ENCODE assay signal across 15 cellular contexts in the genomic region with DNA sequence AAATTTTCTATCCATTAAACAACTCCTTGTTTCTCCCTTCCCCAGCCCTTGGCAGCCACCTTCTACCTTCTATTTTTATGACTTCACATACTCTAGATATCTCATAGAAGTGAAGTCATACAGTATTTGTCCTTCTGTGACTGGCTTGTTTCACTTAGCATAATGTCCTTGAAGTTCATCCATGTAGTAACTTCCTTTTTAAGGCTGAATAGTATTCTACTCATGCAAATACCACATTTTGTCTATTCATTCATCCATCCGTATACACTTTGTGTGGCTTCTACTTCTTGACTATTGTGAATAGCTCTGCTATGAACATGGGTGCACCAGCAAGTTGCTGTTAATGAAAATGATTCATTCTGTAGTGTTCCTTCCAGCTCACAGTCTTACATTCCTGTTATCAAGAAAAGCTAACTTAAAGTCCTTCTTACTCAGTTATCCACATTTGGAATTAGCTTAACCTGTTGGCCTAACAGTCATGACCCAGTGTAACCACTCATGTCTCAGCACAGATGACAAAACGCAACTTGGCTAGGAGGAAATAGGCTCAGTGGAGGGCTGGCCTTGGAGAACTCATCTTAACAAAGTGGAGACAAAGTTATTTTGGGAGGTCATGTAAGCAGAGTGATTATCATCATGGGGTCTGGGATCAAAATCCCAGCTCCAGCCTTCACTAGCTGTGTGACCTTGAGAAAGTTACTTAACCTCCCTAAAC.
DNase-seq lines count a peak whose midpoint lies in the region; ATAC-seq, FAIRE-seq and TF ChIP-seq lines count a peak whose summit lies in the region.
"Had no signal": no experiment of that assay in that cellular context is flagged by ENCODE, and none has a peak within 500 bp of the region (broad histone marks: within the 10 kb centered on the region; RNA-seq: fewer than 3 reads in every experiment).

No MANE protein-coding gene starts in this region.

- H3K4me2 ChIP-seq in MM.1S (ENCODE audit: low read depth, low read length): peak overlapping the region; percentile 83

- H3K4me1 ChIP-seq in MM.1S (ENCODE audit: low read length) (peaks cover 22% of the 10 kb centered on the region), pancreas (no peaks in the 10 kb centered on the region)
- H3K4me1 ChIP-seq: SJSA1 had no signal

- intact Hi-C loops in CD4-positive, alpha-beta T cell (cut with DNase I, micrococcal nuclease): no loop called here
- intact Hi-C loops in pancreas (cut with DNase I): no loop called here

- H3K9me3 ChIP-seq in CD4-positive, alpha-beta T cell (ENCODE audit: control insufficient read depth, low read length): no peaks in the 10 kb centered on the region
- H3K9me3 ChIP-seq in MM.1S (replicated peaks; ENCODE audit: insufficient read depth, low read length): no peaks in the 10 kb centered on the region
- no peaks in the 10 kb centered on the region for H3K9me3 ChIP-seq in pancreas
- H3K9me3 ChIP-seq: SJSA1, testis had no signal

- H3K36me3 Mint-ChIP-seq in CD4-positive, alpha-beta T cell (ENCODE audit: low read depth): no peaks in the 10 kb centered on the region

- no peaks in the 10 kb centered on the region for H3F3A ChIP-seq in MM.1S (ENCODE audit: insufficient read depth, low read length)

- peak overlapping the region; percentile 82 for H3K27ac Mint-ChIP-seq in CD4-positive, alpha-beta T cell
- H3K27ac Mint-ChIP-seq: activated naive CD4-positive, alpha-beta T cell treated with anti-CD3 and anti-CD28 coated beads, Interleukin-2, amount 50 U/mL, for 72 hours had no signal

- H3K9ac ChIP-seq in MM.1S (ENCODE audit: low read length): peak overlapping the region; percentile 45; the same call in 1 of the 2 replicates

- no peak for FAIRE-seq in pancreas (lab: Jason Lieb, UNC)
- FAIRE-seq: colon, frontal cortex had no signal

- H3K27me3 ChIP-seq in CD4-positive, alpha-beta T cell (ENCODE audit: control insufficient read depth, insufficient read depth, low read length): no peaks in the 10 kb centered on the region
- no peaks in the 10 kb centered on the region for H3K27me3 ChIP-seq in MM.1S (replicated peaks; ENCODE audit: insufficient read depth, low read length)
- no peaks in the 10 kb centered on the region for H3K27me3 ChIP-seq in pancreas
- H3K27me3 ChIP-seq: SJSA1, testis had no signal

- no peak for DNase-seq in CD4-positive, alpha-beta T cell
- DNase-seq in MM.1S (no peak), left lobe of liver (ENCODE audit: low spot score) (no peak), COLO668 (lab: John Stamatoyannopoulos, UW; ENCODE audit: unreplicated experiment) (no peak), NCI-H2171 (lab: John Stamatoyannopoulos, UW) (no peak), pancreas (no peak), HuH-7.5 (ENCODE audit: low spot score) (no peak)
- DNase-seq: activated CD4-positive, alpha-beta T cell treated with anti-CD3 and anti-CD28 coated beads for 48 hours; left ventricle myocardium superior; testis had no signal

- CTCF ChIA-PET in CD4-positive, alpha-beta T cell (lab: Charles Lee): interaction anchor here (1.3 kb wide), 1 partner anchor 153 kb away, joined by 5 read pairs; no protein-coding TSS in a partner anchor

- peaks cover 100% of the 10 kb centered on the region for H3K4me1 Mint-ChIP-seq in CD4-positive, alpha-beta T cell (ENCODE audit: low read depth)

- POLR2A ChIA-PET in CD4-positive, alpha-beta T cell (lab: Charles Lee): interaction anchor here (0.6 to 5.6 kb wide), 26 partner anchors 8 to 413 kb away, joined by 3 to 45 read pairs (median 6); partner anchors contain the start of gene MAP3K1

- TF ChIP-seq CTCF in CD4-positive, alpha-beta T cell (IDR thresholded peaks at IDR 0.05): no peak
- TF ChIP-seq CTCF in MM.1S (IDR thresholded peaks at IDR 0.05; ENCODE audit: low read length) (no peak), pancreas (IDR thresholded peaks at IDR 0.05) (no peak)

- H3K36me3 ChIP-seq in MM.1S (replicated peaks; ENCODE audit: insufficient read depth, low read length): no peaks in the 10 kb centered on the region
- no peaks in the 10 kb centered on the region for H3K36me3 ChIP-seq in pancreas
- H3K36me3 ChIP-seq: SJSA1 had no signal

- no peaks in the 10 kb centered on the region for H3K9me2 ChIP-seq in MM.1S (replicated peaks; ENCODE audit: insufficient read depth, low read length)

- no peaks in the 10 kb centered on the region for H3K27me3 Mint-ChIP-seq in CD4-positive, alpha-beta T cell

- ATAC-seq in CD4-positive, alpha-beta T cell (ENCODE audit: poor library complexity): no peak
- peak; percentile 4 for ATAC-seq in GM19328 (IDR thresholded peaks at IDR 0.05; ENCODE audit: unreplicated experiment)
- ATAC-seq in left lobe of liver: peak; percentile 19
- no peak for ATAC-seq in pancreas
- ATAC-seq: activated naive CD4-positive, alpha-beta T cell treated with anti-CD3 and anti-CD28 coated beads, Interleukin-2, amount 50 U/mL, for 72 hours; left ventricle myocardium superior had no signal

- H4K20me1 ChIP-seq in MM.1S (ENCODE audit: insufficient read depth, low read length): no peaks in the 10 kb centered on the region

- H3K4me3 Mint-ChIP-seq in CD4-positive, alpha-beta T cell: peak overlapping the region; percentile 61

- WGBS in pancreas, 2 donors: 40 to 62% methylated on average over 2 of the region's 2 CpGs

- H2AFZ ChIP-seq in MM.1S (ENCODE audit: low read length): 0 out of 2 replicates have a peak overlapping the region, but pooled peaks have one; percentile 57

- peak overlapping the region; percentile 26; the same call in 1 of the 2 replicates for H3K4me3 ChIP-seq in MM.1S (ENCODE audit: low read length)
- H3K4me3 ChIP-seq in pancreas: no peak overlapping the region
- H3K4me3 ChIP-seq: SJSA1, testis had no signal

- H3K27ac ChIP-seq in CD4-positive, alpha-beta T cell (ENCODE audit: low read depth, low read length): no peak overlapping the region
- H3K27ac ChIP-seq in MM.1S (ENCODE audit: low read length): peak overlapping the region; percentile 51
- H3K27ac ChIP-seq in pancreas: no peak overlapping the region
- H3K27ac ChIP-seq: SJSA1 had no signal

- H3K9me3 Mint-ChIP-seq in CD4-positive, alpha-beta T cell: peaks cover 4% of the 10 kb centered on the region
- H3K9me3 Mint-ChIP-seq: activated naive CD4-positive, alpha-beta T cell treated with anti-CD3 and anti-CD28 coated beads, Interleukin-2, amount 50 U/mL, for 72 hours had no signal

- no peaks in the 10 kb centered on the region for H3K79me2 ChIP-seq in MM.1S (ENCODE audit: low read length)

Comparison
In these comparisons a context has a peak if more than half of its experiments do, and no peak if none do; other contexts are left out.
1. ATAC-seq: peak in GM19328 (single experiment) and left lobe of liver (single experiment); none in CD4-positive, alpha-beta T cell (single experiment) and pancreas (0 of 4).